Comparison of ENCODE assay signal across 2 cellular contexts in genomic region chr21:17819114-17819877, GRCh38.
TF ChIP-seq lines count a peak whose summit lies in the region.

C21orf91 (minus strand) TSS chr21:17819356; CDS start chr21:17818318, 1,038 bp downstream.

TF ChIP-seq in HEK293, 187 proteins besides CTCF, POLR2A, EP300 and RAD21 (continued from another document and continues in another):
- TF ChIP-seq MYNN (tag by site-specific recombination; IDR thresholded peaks at IDR 0.05; ENCODE audit: borderline replicate concordance), result no peak
- peak; percentile 72; the same call in 1 of the 2 replicates for TF ChIP-seq KLF8 (tag by site-specific recombination; IDR thresholded peaks at IDR 0.05)
- no peak for TF ChIP-seq ZXDB (tag by site-specific recombination; IDR thresholded peaks at IDR 0.05)
- TF ChIP-seq GLI2 (tag by site-specific recombination; IDR thresholded peaks at IDR 0.05; ENCODE audit: borderline replicate concordance, low read depth), result no peak
- no peak for TF ChIP-seq ZNF670 (tag by site-specific recombination; IDR thresholded peaks at IDR 0.05; ENCODE audit: low read depth)
- no peak for TF ChIP-seq ZSCAN23 (tag by site-specific recombination; IDR thresholded peaks at IDR 0.05)
- TF ChIP-seq ZNF169 (tag by site-specific recombination; IDR thresholded peaks at IDR 0.05), result no peak
- no peak for TF ChIP-seq ZNF585B (tag by site-specific recombination; IDR thresholded peaks at IDR 0.05)
- no peak for TF ChIP-seq ZNF768 (tag by site-specific recombination; IDR thresholded peaks at IDR 0.05)
- TF ChIP-seq ZNF146 (tag by site-specific recombination; IDR thresholded peaks at IDR 0.05), result no peak
- TF ChIP-seq IKZF3 (tag by site-specific recombination; IDR thresholded peaks at IDR 0.05), result no peak
- peak; percentile 45; the same call in 1 of the 2 replicates for TF ChIP-seq ZNF76 (tag by site-specific recombination; IDR thresholded peaks at IDR 0.05; ENCODE audit: borderline replicate concordance, low read depth)
- no peak for TF ChIP-seq ZNF211 (tag by site-specific recombination; IDR thresholded peaks at IDR 0.05; ENCODE audit: low read depth)
- no peak for TF ChIP-seq ZNF214 (tag by site-specific recombination; IDR thresholded peaks at IDR 0.05; ENCODE audit: borderline replicate concordance)
- no peak for TF ChIP-seq ZNF19 (tag by site-specific recombination; IDR thresholded peaks at IDR 0.05; ENCODE audit: low read depth)
- no peak for TF ChIP-seq REST (tag by site-specific recombination; IDR thresholded peaks at IDR 0.05)
- TF ChIP-seq, protein P1, sequence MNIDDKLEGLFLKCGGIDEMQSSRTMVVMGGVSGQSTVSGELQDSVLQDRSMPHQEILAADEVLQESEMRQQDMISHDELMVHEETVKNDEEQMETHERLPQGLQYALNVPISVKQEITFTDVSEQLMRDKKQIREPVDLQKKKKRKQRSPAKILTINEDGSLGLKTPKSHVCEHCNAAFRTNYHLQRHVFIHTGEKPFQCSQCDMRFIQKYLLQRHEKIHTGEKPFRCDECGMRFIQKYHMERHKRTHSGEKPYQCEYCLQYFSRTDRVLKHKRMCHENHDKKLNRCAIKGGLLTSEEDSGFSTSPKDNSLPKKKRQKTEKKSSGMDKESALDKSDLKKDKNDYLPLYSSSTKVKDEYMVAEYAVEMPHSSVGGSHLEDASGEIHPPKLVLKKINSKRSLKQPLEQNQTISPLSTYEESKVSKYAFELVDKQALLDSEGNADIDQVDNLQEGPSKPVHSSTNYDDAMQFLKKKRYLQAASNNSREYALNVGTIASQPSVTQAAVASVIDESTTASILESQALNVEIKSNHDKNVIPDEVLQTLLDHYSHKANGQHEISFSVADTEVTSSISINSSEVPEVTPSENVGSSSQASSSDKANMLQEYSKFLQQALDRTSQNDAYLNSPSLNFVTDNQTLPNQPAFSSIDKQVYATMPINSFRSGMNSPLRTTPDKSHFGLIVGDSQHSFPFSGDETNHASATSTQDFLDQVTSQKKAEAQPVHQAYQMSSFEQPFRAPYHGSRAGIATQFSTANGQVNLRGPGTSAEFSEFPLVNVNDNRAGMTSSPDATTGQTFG (tag by site-specific recombination; IDR thresholded peaks at IDR 0.05; ENCODE audit: borderline replicate concordance), result no peak
- TF ChIP-seq, protein P2, sequence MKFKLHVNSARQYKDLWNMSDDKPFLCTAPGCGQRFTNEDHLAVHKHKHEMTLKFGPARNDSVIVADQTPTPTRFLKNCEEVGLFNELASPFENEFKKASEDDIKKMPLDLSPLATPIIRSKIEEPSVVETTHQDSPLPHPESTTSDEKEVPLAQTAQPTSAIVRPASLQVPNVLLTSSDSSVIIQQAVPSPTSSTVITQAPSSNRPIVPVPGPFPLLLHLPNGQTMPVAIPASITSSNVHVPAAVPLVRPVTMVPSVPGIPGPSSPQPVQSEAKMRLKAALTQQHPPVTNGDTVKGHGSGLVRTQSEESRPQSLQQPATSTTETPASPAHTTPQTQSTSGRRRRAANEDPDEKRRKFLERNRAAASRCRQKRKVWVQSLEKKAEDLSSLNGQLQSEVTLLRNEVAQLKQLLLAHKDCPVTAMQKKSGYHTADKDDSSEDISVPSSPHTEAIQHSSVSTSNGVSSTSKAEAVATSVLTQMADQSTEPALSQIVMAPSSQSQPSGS (tag by site-specific recombination; IDR thresholded peaks at IDR 0.05; ENCODE audit: low read depth), result no peak
- TF ChIP-seq HOXC10 (CRISPR knock-in tag; IDR thresholded peaks at IDR 0.05), result no peak
- TF ChIP-seq SP2 (tag by site-specific recombination; IDR thresholded peaks at IDR 0.05), result peak; percentile 8; the same call in 1 of the 2 replicates
- no peak for TF ChIP-seq ZBTB48 (tag by site-specific recombination; IDR thresholded peaks at IDR 0.05)
- TF ChIP-seq KLF7 (tag by site-specific recombination; IDR thresholded peaks at IDR 0.05; ENCODE audit: borderline replicate concordance), result no peak
- TF ChIP-seq ZBTB21 (tag by site-specific recombination; IDR thresholded peaks at IDR 0.05), result no peak
- no peak for TF ChIP-seq WT1 (tag by site-specific recombination; IDR thresholded peaks at IDR 0.05)
- TF ChIP-seq, protein P3, sequence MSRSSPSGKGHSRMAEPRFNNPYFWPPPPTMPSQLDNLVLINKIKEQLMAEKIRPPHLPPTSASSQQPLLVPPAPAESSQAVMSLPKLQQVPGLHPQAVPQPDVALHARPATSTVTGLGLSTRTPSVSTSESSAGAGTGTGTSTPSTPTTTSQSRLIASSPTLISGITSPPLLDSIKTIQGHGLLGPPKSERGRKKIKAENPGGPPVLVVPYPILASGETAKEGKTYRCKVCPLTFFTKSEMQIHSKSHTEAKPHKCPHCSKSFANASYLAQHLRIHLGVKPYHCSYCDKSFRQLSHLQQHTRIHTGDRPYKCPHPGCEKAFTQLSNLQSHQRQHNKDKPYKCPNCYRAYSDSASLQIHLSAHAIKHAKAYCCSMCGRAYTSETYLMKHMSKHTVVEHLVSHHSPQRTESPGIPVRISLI (tag by site-specific recombination; IDR thresholded peaks at IDR 0.05), result no peak
- no peak for TF ChIP-seq ZNF610 (tag by site-specific recombination; IDR thresholded peaks at IDR 0.05; ENCODE audit: borderline replicate concordance)

TF ChIP-seq in SK-N-SH, 30 proteins besides CTCF, POLR2A, EP300 and RAD21 (continued from another document):
- TF ChIP-seq MAX (IDR thresholded peaks at IDR 0.05; ENCODE audit: low read depth), result no peak
- no peak for TF ChIP-seq EZH2phosphoT487 (IDR thresholded peaks at IDR 0.05; ENCODE audit: borderline replicate concordance, low read depth)
- no peak for TF ChIP-seq CHD2 (IDR thresholded peaks at IDR 0.05; ENCODE audit: low read length, partially characterized antibody)
- TF ChIP-seq JUND (IDR thresholded peaks at IDR 0.05), result peak; percentile 46
- no peak for TF ChIP-seq USF2 (IDR thresholded peaks at IDR 0.05; ENCODE audit: borderline replicate concordance, low read depth, low read length)
- no peak for TF ChIP-seq MXI1 (IDR thresholded peaks at IDR 0.05; ENCODE audit: low read depth, low read length)
- no peak for TF ChIP-seq SIN3A (IDR thresholded peaks at IDR 0.05; ENCODE audit: borderline replicate concordance, low read depth, low read length)
- peak; percentile 51 for TF ChIP-seq GABPA (IDR thresholded peaks at IDR 0.05; ENCODE audit: low read depth)
- no peak for TF ChIP-seq RCOR1 (IDR thresholded peaks at IDR 0.05; ENCODE audit: low read length)
- no peak for TF ChIP-seq FOSL2 (IDR thresholded peaks at IDR 0.05; ENCODE audit: borderline replicate concordance, low read depth)
- no peak for TF ChIP-seq MEF2A (IDR thresholded peaks at IDR 0.05; ENCODE audit: borderline replicate concordance, low read depth)
- TF ChIP-seq USF1 (IDR thresholded peaks at IDR 0.05; ENCODE audit: borderline replicate concordance, low read depth), result no peak
- TF ChIP-seq RXRA (IDR thresholded peaks at IDR 0.05; ENCODE audit: borderline replicate concordance, low read depth), result no peak
- TF ChIP-seq TEAD4 (IDR thresholded peaks at IDR 0.05; ENCODE audit: borderline replicate concordance, insufficient read depth), result no peak
- TF ChIP-seq SMC3 (IDR thresholded peaks at IDR 0.05; ENCODE audit: low read depth, low read length), result no peak
- TF ChIP-seq TCF12 (IDR thresholded peaks at IDR 0.05), result no peak
- peak; percentile 88 for TF ChIP-seq POLR2AphosphoS5 (IDR thresholded peaks at IDR 0.05; ENCODE audit: low read depth, low read length)
- no peak for TF ChIP-seq NFIC (IDR thresholded peaks at IDR 0.05; ENCODE audit: borderline replicate concordance)
- TF ChIP-seq ELF1 (IDR thresholded peaks at IDR 0.05), result no peak
- TF ChIP-seq TAF1 (IDR thresholded peaks at IDR 0.05; ENCODE audit: borderline replicate concordance, low read depth, low read length), result peak; percentile 95
- no peak for TF ChIP-seq NRF1 (IDR thresholded peaks at IDR 0.05; ENCODE audit: low read depth, low read length)
- no peak for TF ChIP-seq FOXM1 (IDR thresholded peaks at IDR 0.05; ENCODE audit: low read depth)
- TF ChIP-seq, protein P4, sequence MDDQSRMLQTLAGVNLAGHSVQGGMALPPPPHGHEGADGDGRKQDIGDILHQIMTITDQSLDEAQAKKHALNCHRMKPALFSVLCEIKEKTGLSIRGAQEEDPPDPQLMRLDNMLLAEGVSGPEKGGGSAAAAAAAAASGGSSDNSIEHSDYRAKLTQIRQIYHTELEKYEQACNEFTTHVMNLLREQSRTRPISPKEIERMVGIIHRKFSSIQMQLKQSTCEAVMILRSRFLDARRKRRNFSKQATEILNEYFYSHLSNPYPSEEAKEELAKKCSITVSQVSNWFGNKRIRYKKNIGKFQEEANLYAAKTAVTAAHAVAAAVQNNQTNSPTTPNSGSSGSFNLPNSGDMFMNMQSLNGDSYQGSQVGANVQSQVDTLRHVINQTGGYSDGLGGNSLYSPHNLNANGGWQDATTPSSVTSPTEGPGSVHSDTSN (IDR thresholded peaks at IDR 0.05), result no peak
TF ChIP-seq in SK-N-SH: peak in this region for 5.
